1 cellular context compared by ENCODE assay signal in the genomic region with DNA sequence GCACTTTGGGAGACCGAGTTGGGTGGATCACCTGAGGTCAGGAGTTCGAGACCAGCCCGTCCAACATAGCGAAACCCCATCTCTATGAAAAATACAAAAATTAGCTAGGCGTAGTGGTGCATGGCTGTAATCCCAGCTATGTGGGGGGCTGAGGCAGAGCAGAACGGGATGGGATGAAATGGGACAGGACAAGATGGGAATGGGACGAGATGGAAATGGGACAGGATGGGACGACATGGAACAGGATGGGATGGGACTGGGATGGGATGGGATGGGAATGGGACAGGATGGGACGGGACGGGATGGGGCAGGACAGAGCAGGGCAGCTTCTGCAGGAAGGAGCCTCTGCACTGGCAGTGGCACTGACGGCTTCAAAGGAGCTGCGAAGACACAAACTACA.
TF ChIP-seq lines count a peak whose summit lies in the region.

No MANE protein-coding gene starts in this region.

TF ChIP-seq in H1, 55 proteins besides CTCF, POLR2A, EP300 and RAD21 (continued from another document):
- TF ChIP-seq EGR1 (IDR thresholded peaks at IDR 0.05; ENCODE audit: borderline replicate concordance, low read depth, low read length) = no peak
- TF ChIP-seq POU5F1 (IDR thresholded peaks at IDR 0.05; ENCODE audit: low read depth, low read length) = no peak
- no peak for TF ChIP-seq BCL11A (IDR thresholded peaks at IDR 0.05; ENCODE audit: low read depth in 2 of 2, low read length in 2 of 2)
- TF ChIP-seq, protein P1, sequence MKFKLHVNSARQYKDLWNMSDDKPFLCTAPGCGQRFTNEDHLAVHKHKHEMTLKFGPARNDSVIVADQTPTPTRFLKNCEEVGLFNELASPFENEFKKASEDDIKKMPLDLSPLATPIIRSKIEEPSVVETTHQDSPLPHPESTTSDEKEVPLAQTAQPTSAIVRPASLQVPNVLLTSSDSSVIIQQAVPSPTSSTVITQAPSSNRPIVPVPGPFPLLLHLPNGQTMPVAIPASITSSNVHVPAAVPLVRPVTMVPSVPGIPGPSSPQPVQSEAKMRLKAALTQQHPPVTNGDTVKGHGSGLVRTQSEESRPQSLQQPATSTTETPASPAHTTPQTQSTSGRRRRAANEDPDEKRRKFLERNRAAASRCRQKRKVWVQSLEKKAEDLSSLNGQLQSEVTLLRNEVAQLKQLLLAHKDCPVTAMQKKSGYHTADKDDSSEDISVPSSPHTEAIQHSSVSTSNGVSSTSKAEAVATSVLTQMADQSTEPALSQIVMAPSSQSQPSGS (IDR thresholded peaks at IDR 0.05; ENCODE audit: low read length) = no peak
- no peak for TF ChIP-seq GTF2F1 (IDR thresholded peaks at IDR 0.05; ENCODE audit: borderline replicate concordance, low read depth, low read length)
- TF ChIP-seq TBP (IDR thresholded peaks at IDR 0.05; ENCODE audit: low read depth, low read length) = no peak
- TF ChIP-seq JUND (IDR thresholded peaks at IDR 0.05; ENCODE audit: low read length) = no peak
- TF ChIP-seq KDM4A (IDR thresholded peaks at IDR 0.05; ENCODE audit: low read depth, low read length, severe bottlenecking) = no peak
- TF ChIP-seq CHD2 (IDR thresholded peaks at IDR 0.05; ENCODE audit: low read length) = no peak
- TF ChIP-seq CTBP2 (IDR thresholded peaks at IDR 0.05; ENCODE audit: borderline replicate concordance, insufficient read depth, insufficient read length, low read length) = no peak
- no peak for TF ChIP-seq TEAD4 (IDR thresholded peaks at IDR 0.05; ENCODE audit: low read depth, low read length)
- no peak for TF ChIP-seq BACH1 (IDR thresholded peaks at IDR 0.05; ENCODE audit: low read length)
